ENCODE assay signal across 11 cellular contexts in the genomic region with DNA sequence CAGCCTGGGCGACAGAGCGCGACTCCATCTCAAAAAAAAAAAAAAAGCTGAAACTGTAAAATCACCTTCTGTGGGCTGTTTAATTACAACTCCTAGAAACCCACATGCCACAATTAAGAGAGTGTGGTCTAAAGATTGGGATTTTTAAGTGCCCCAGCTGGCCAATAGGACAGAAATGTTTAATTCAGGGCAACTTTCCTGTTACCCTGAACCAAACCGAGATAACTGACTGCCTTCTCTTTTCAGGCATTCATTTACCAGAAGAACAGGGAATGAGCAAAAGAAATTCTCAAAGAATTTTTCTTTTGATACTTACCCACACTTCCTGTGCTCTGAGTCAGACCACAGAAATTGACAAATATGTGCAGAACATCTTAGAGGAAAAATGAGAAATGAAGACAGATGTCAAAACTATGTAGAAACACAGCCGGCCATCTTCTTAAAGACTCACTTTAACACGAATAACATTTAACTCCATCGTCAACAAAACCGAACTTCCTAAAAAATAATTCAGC.
DNase-seq lines count a peak whose midpoint lies in the region; ATAC-seq, FAIRE-seq and TF ChIP-seq lines count a peak whose summit lies in the region.
"Had no signal": no experiment of that assay in that cellular context is flagged by ENCODE, and none has a peak within 500 bp of the region (broad histone marks: within the 10 kb centered on the region; RNA-seq: fewer than 3 reads in every experiment).

No MANE protein-coding gene starts in this region.

- H3K4me3 ChIP-seq in astrocyte of the spinal cord (ENCODE audit: low read depth, low read length), result no peak overlapping the region
- H3K4me3 ChIP-seq: cardiac muscle cell had no signal

- no peak for TF ChIP-seq CTCF in astrocyte of the spinal cord (IDR thresholded peaks at IDR 0.05; ENCODE audit: low read depth, low read length)

- no peak for FAIRE-seq in frontal cortex (lab: Jason Lieb, UNC)

- in situ Hi-C loops in astrocyte of the spinal cord (cut with HindIII; ENCODE audit: low sequenced_read_pairs), result no loop called here

- ATAC-seq in HG03521 (IDR thresholded peaks at IDR 0.05; ENCODE audit: unreplicated experiment) (peak; percentile 15), left colon (no peak)
- ATAC-seq: Right ventricle myocardium inferior had no signal

- DNase-seq in AG20443 (ENCODE audit: low spot score), result peak; percentile 68
- peak; percentile 90 for DNase-seq in astrocyte of the spinal cord (ENCODE audit: low read depth, low spot score)
- DNase-seq in kidney tubule cell (ENCODE audit: low spot score), result peak; percentile 67
- DNase-seq in hippocampal formation (lab: John Stamatoyannopoulos, UW), result no peak
- DNase-seq in NCI-H1092 (lab: John Stamatoyannopoulos, UW), result no peak
- no peak for DNase-seq in left colon
- DNase-seq in frontal cortex (ENCODE audit: low spot score in 2 of 2), result no peak
- DNase-seq: NCI-H2081 had no signal

- intact Hi-C loops in left colon (cut with DNase I, micrococcal nuclease), result no loop called here

Comparison
In these comparisons a context has a peak if more than half of its experiments do, and no peak if none do; other contexts are left out.
1. DNase-seq: peak in AG20443 (single experiment), astrocyte of the spinal cord (single experiment) and kidney tubule cell (single experiment); none in hippocampal formation (0 of 2), NCI-H1092 (single experiment), left colon (0 of 2) and frontal cortex (0 of 2).